30 cellular contexts compared by ENCODE assay signal in genomic region chr22:49212466-49212865, GRCh38.
DNase-seq lines count a peak whose midpoint lies in the region; ATAC-seq and TF ChIP-seq lines count a peak whose summit lies in the region.
"Had no signal": no experiment of that assay in that cellular context is flagged by ENCODE, and none has a peak within 500 bp of the region (broad histone marks: within the 10 kb centered on the region; RNA-seq: fewer than 3 reads in every experiment).

No MANE protein-coding gene starts in this region.

- no peak for TF ChIP-seq CTCF in Peyer's patch (IDR thresholded peaks at IDR 0.05)

- TF ChIP-seq POLR2A in Peyer's patch (IDR thresholded peaks at IDR 0.05): no peak

- H3K4me3 ChIP-seq in H7 (ENCODE audit: insufficient read depth, low read depth, low read length) (no peak overlapping the region), Peyer's patch (no peak overlapping the region)
- H3K4me3 ChIP-seq: BLaER1, body of pancreas, GM12878, prostate gland, upper lobe of left lung had no signal

- intact Hi-C loops in sciatic nerve (cut with DNase I): no loop called here

- H3K36me3 ChIP-seq in H7 (replicated peaks; ENCODE audit: control insufficient read depth, insufficient read depth, low read length) (no peaks in the 10 kb centered on the region), Peyer's patch (no peaks in the 10 kb centered on the region)
- H3K36me3 ChIP-seq: BLaER1, prostate gland, upper lobe of left lung had no signal

- H3K4me1 ChIP-seq in Peyer's patch: no peaks in the 10 kb centered on the region
- H3K4me1 ChIP-seq: BLaER1, body of pancreas, prostate gland, upper lobe of left lung had no signal

- ATAC-seq in sciatic nerve: no peak
- ATAC-seq in HG03159 (IDR thresholded peaks at IDR 0.05; ENCODE audit: unreplicated experiment): no peak
- no peak for ATAC-seq in GM19397 (IDR thresholded peaks at IDR 0.05; ENCODE audit: unreplicated experiment)
- ATAC-seq: body of pancreas, GM12878, PC-3 had no signal

- no peaks in the 10 kb centered on the region for H3K27me3 ChIP-seq in H7 (ENCODE audit: control insufficient read depth, insufficient read depth, low read length)
- no peaks in the 10 kb centered on the region for H3K27me3 ChIP-seq in Peyer's patch
- H3K27me3 ChIP-seq: BLaER1, body of pancreas, upper lobe of left lung had no signal

- DNase-seq in H7: peak; percentile 12
- DNase-seq in Peyer's patch: peak in 2 of 3 donors; percentile 19 to 33
- DNase-seq in islet precursor cell: peak; percentile 41
- DNase-seq in sciatic nerve (ENCODE audit: low spot score): peak; percentile 39
- no peak for DNase-seq in NOMO-1 treated with dmso at 0.1 percent for 144 hours (lab: John Stamatoyannopoulos, UW; ENCODE audit: unreplicated experiment)
- no peak for DNase-seq in SIG-M5 (lab: John Stamatoyannopoulos, UW)
- DNase-seq: activated CD4-positive, alpha-beta T cell treated with anti-CD3 and anti-CD28 coated beads, Interleukin-2, amount 10 ng/mL, durations not matched to agents 24 days and 14 days; activated naive CD4-positive, alpha-beta T cell; activated T-cell treated with anti-CD3 and anti-CD28 coated beads, Interleukin-2, amount 50 U/mL, for 48 hours; dermis blood vessel endothelial cell; DMS153; foreskin melanocyte; GOT3; mesenchymal stem cell; MM.1S; NCI-H1417; NCI-H2029 treated with DMSO at 0.1 percent for 48 hours; NCI-H524 treated with DMSO at 0.1 percent for 48 hours; PC-3; SHP77 treated with DMSO at 0.1 percent for 48 hours; stimulated activated CD4-positive, alpha-beta T cell treated with anti-CD3 and anti-CD28 coated beads, Interleukin-15, amount 100 ng/mL, for 24 hours; stimulated activated CD4-positive, alpha-beta T cell treated with anti-CD3 and anti-CD28 coated beads, Interleukin-4, amount 100 ng/mL, for 4 hours had no signal

- no peak overlapping the region for H3K27ac ChIP-seq in Peyer's patch
- H3K27ac ChIP-seq: BLaER1, body of pancreas, KMS-11, prostate gland, upper lobe of left lung had no signal

- no peaks in the 10 kb centered on the region for H3K9me3 ChIP-seq in Peyer's patch
- H3K9me3 ChIP-seq: BLaER1, prostate gland, upper lobe of left lung had no signal

Comparison
In these comparisons a context has a peak if more than half of its experiments do, and no peak if none do; other contexts are left out.
1. DNase-seq: peak in H7 (single experiment), Peyer's patch (2 of 3), islet precursor cell (single experiment) and sciatic nerve (single experiment); none in NOMO-1 treated with dmso at 0.1 percent for 144 hours (single experiment) and SIG-M5 (single experiment).